ENCODE assay signal across 16 cellular contexts in genomic region chr12:131366261-131366871, GRCh38.
"Had no signal": no experiment of that assay in that cellular context is flagged by ENCODE, and none has a peak within 500 bp of the region (broad histone marks: within the 10 kb centered on the region; RNA-seq: fewer than 3 reads in every experiment).

No MANE protein-coding gene starts in this region.

- H3K36me3 Mint-ChIP-seq: activated naive CD4-positive, alpha-beta T cell treated with anti-CD3 and anti-CD28 coated beads, Interleukin-2, amount 10 ng/mL, durations not matched to agents 7 days and 5 days; immature natural killer cell; naive thymus-derived CD4-positive, alpha-beta T cell; type B pancreatic cell had no signal

- DNase-seq: activated CD4-positive, alpha-beta T cell treated with anti-CD3 and anti-CD28 coated beads, Interleukin-2, amount 10 ng/mL, durations not matched to agents 7 days and 5 days; activated naive CD4-positive, alpha-beta T cell treated with anti-CD3 and anti-CD28 coated beads, Interleukin-2, amount 10 ng/mL, durations not matched to agents 7 days and 5 days; gastrocnemius medialis; immature natural killer cell; left colon; mammary epithelial cell; naive thymus-derived CD4-positive, alpha-beta T cell; right cardiac atrium; stimulated activated CD4-positive, alpha-beta T cell treated with anti-CD3 and anti-CD28 coated beads, Interleukin-2, amount 100 ng/mL, for 24 hours; stimulated activated naive CD4-positive, alpha-beta T cell; substantia nigra had no signal

- H3K4me3 ChIP-seq: gastrocnemius medialis, heart left ventricle, mucosa of descending colon, prostate gland had no signal

- H3K27ac ChIP-seq: gastrocnemius medialis, heart left ventricle, prostate gland had no signal

- H3K36me3 ChIP-seq: gastrocnemius medialis, heart left ventricle, prostate gland had no signal

- H3K9me3 ChIP-seq: gastrocnemius medialis, heart left ventricle, mucosa of descending colon, prostate gland had no signal

- H3K27ac Mint-ChIP-seq: activated CD4-positive, alpha-beta T cell treated with anti-CD3 and anti-CD28 coated beads, Interleukin-2, amount 10 ng/mL, durations not matched to agents 7 days and 5 days; activated naive CD4-positive, alpha-beta T cell treated with anti-CD3 and anti-CD28 coated beads, Interleukin-2, amount 10 ng/mL, durations not matched to agents 7 days and 5 days; immature natural killer cell; naive thymus-derived CD4-positive, alpha-beta T cell; T-helper 2 cell treated with Interferon-gamma antibody and Interleukin-4, amounts not matched to agents 5 μg/mL and 100 μg/mL, for 36 hours; type B pancreatic cell had no signal

- ATAC-seq: gastrocnemius medialis; heart left ventricle; left colon; mucosa of descending colon; naive thymus-derived CD4-positive, alpha-beta T cell; right cardiac atrium had no signal

- H3K4me3 Mint-ChIP-seq: activated CD4-positive, alpha-beta T cell treated with anti-CD3 and anti-CD28 coated beads, Interleukin-2, amount 10 ng/mL, durations not matched to agents 7 days and 5 days; activated naive CD4-positive, alpha-beta T cell treated with anti-CD3 and anti-CD28 coated beads, Interleukin-2, amount 10 ng/mL, durations not matched to agents 7 days and 5 days; immature natural killer cell; naive thymus-derived CD4-positive, alpha-beta T cell; T-helper 2 cell treated with Interferon-gamma antibody and Interleukin-4, amounts not matched to agents 5 μg/mL and 100 μg/mL, for 36 hours; type B pancreatic cell had no signal

- H3K9me3 Mint-ChIP-seq: activated CD4-positive, alpha-beta T cell treated with anti-CD3 and anti-CD28 coated beads, Interleukin-2, amount 10 ng/mL, durations not matched to agents 7 days and 5 days; activated naive CD4-positive, alpha-beta T cell treated with anti-CD3 and anti-CD28 coated beads, Interleukin-2, amount 10 ng/mL, durations not matched to agents 7 days and 5 days; immature natural killer cell; naive thymus-derived CD4-positive, alpha-beta T cell; T-helper 2 cell treated with Interferon-gamma antibody and Interleukin-4, amounts not matched to agents 5 μg/mL and 100 μg/mL, for 36 hours; type B pancreatic cell had no signal

- H3K27me3 Mint-ChIP-seq: activated CD4-positive, alpha-beta T cell treated with anti-CD3 and anti-CD28 coated beads, Interleukin-2, amount 10 ng/mL, durations not matched to agents 7 days and 5 days; activated naive CD4-positive, alpha-beta T cell treated with anti-CD3 and anti-CD28 coated beads, Interleukin-2, amount 10 ng/mL, durations not matched to agents 7 days and 5 days had no signal

- H3K4me1 Mint-ChIP-seq: activated CD4-positive, alpha-beta T cell treated with anti-CD3 and anti-CD28 coated beads, Interleukin-2, amount 10 ng/mL, durations not matched to agents 7 days and 5 days; activated naive CD4-positive, alpha-beta T cell treated with anti-CD3 and anti-CD28 coated beads, Interleukin-2, amount 10 ng/mL, durations not matched to agents 7 days and 5 days; immature natural killer cell had no signal

- H3K4me1 ChIP-seq: gastrocnemius medialis, heart left ventricle, prostate gland had no signal
